ENCODE assay signal across 20 cellular contexts in the genomic region with DNA sequence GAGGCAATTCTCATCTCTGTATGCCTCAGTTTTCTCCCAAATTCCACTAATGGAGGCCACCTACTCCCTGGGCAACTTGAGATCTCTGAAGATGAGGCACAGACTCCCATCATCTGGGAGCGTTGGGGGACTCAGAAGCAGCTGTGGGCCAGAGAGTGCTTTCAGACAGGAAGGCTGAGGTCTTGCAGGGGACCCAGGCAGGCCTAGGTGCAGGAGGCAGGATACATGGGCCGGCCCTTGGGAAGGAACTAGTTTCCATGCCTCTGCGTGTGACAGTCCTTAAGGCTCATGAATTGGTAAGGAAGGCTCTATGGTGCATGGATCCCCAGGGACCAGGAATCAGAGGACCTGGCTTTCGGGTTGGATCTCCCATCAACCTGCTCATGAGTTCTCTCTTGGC. TPM values are rescaled to one million over a fixed set of nuclear protein-coding genes. Genes with fewer than 3 reads are reported as not detected.
DNase-seq lines count a peak whose midpoint lies in the region; ATAC-seq and TF ChIP-seq lines count a peak whose summit lies in the region.
"Had no signal": no experiment of that assay in that cellular context is flagged by ENCODE, and none has a peak within 500 bp of the region (broad histone marks: within the 10 kb centered on the region; RNA-seq: fewer than 3 reads in every experiment).

No MANE protein-coding gene starts in this region.

- H2BK12ac ChIP-seq in mesenchymal stem cell (ENCODE audit: low read length in 2 of 2): peak overlapping the region; percentile 94 to 95

- peak overlapping the region; percentile 94 for H2BK120ac ChIP-seq in mesenchymal stem cell (ENCODE audit: low read depth, low read length)

- no peak overlapping the region for H3K4me3 ChIP-seq in BLaER1 treated with 17β-estradiol and CSF1 and Interleukin-3, amounts not matched to agents 10 nM and 100 nM
- H3K4me3 ChIP-seq in PC-9 (no peak overlapping the region), mesenchymal stem cell (ENCODE audit: insufficient read depth in 1 of 2, low read depth in 1 of 2, low read length in 2 of 2) (no peak overlapping the region), MG63 (no peak overlapping the region)
- H3K4me3 ChIP-seq: heart left ventricle, K562 had no signal

- H3K4me3 Mint-ChIP-seq in stimulated activated effector memory CD8-positive, alpha-beta T cell treated with anti-CD3 and anti-CD28 coated beads, Interleukin-12 subunit alpha, Interleukin-12 subunit beta, amount 100 ng/mL, for 72 hours: no peak overlapping the region
- H3K4me3 Mint-ChIP-seq: effector memory CD8-positive, alpha-beta T cell; natural killer cell treated with Interleukin-12 subunit alpha and Interleukin-12 subunit beta and Interleukin-15 and Interleukin-18, amount 100 ng/mL, for 72 hours had no signal

- peaks cover 18 to 95% (median 72%) of the 10 kb centered on the region in 11 experiments; a peak in 21 of 22 replicates for H3K36me3 ChIP-seq in BLaER1 treated with 17β-estradiol and CSF1 and Interleukin-3, amounts not matched to agents 10 nM and 100 nM
- H3K36me3 ChIP-seq in PC-9 (ENCODE audit: low read depth) (no peaks in the 10 kb centered on the region), mesenchymal stem cell (ENCODE audit: control insufficient read depth in 1 of 2, insufficient read depth in 2 of 2, low read depth in 1 of 2, low read length in 2 of 2) (peaks cover 5 to 34% of the 10 kb centered on the region in 2 experiments), MG63 (no peaks in the 10 kb centered on the region)

- H3K27ac Mint-ChIP-seq in stimulated activated effector memory CD8-positive, alpha-beta T cell treated with anti-CD3 and anti-CD28 coated beads, Interleukin-12 subunit alpha, Interleukin-12 subunit beta, amount 100 ng/mL, for 72 hours: peak overlapping the region; percentile 73
- H3K27ac Mint-ChIP-seq: natural killer cell treated with Interleukin-12 subunit alpha and Interleukin-12 subunit beta and Interleukin-15 and Interleukin-18, amount 100 ng/mL, for 72 hours had no signal

- peak overlapping the region; percentile 76 to 92 for H3K4ac ChIP-seq in mesenchymal stem cell (ENCODE audit: low read depth in 1 of 2, low read length in 2 of 2)

- H3K18ac ChIP-seq in mesenchymal stem cell (ENCODE audit: low read depth in 1 of 2, low read length in 2 of 2): peak overlapping the region; percentile 84 to 92

- no peak overlapping the region for H2BK5ac ChIP-seq in mesenchymal stem cell (ENCODE audit: low read depth, low read length, poor library complexity, severe bottlenecking)

- H2AK5ac ChIP-seq in mesenchymal stem cell (ENCODE audit: low read length, severe bottlenecking): peak overlapping the region; percentile 72

- CTCF ChIA-PET in PC-9 (lab: Charles Lee): no interaction called here

- ATAC-seq in stimulated activated effector memory CD8-positive, alpha-beta T cell treated with anti-CD3 and anti-CD28 coated beads, Interleukin-12 subunit alpha, Interleukin-12 subunit beta, amount 100 ng/mL, for 72 hours: no peak
- ATAC-seq: effector memory CD8-positive, alpha-beta T cell; heart left ventricle; K562; natural killer cell treated with Interleukin-12 subunit alpha and Interleukin-12 subunit beta and Interleukin-15 and Interleukin-18, amount 100 ng/mL, for 72 hours had no signal

- peak overlapping the region in 10 of 11 experiments; percentile 17 to 91 (median 79); a peak in 17 of 22 replicates for H3K27ac ChIP-seq in BLaER1 treated with 17β-estradiol and CSF1 and Interleukin-3, amounts not matched to agents 10 nM and 100 nM
- no peak overlapping the region for H3K27ac ChIP-seq in PC-9
- H3K27ac ChIP-seq in mesenchymal stem cell (ENCODE audit: low read length, poor library complexity, severe bottlenecking): no peak overlapping the region

- peak overlapping the region; percentile 90 to 100 (median 98) for H3K4me2 ChIP-seq in BLaER1 treated with 17β-estradiol and CSF1 and Interleukin-3, amounts not matched to agents 10 nM and 100 nM
- H3K4me2 ChIP-seq in PC-9 (peak overlapping the region; percentile 54; the same call in 1 of the 2 replicates), mesenchymal stem cell (ENCODE audit: low read length, poor library complexity, severe bottlenecking) (no peak overlapping the region)
- H3K4me2 ChIP-seq: SK-N-SH had no signal

- intact Hi-C loops in PC-9 (cut with micrococcal nuclease; ENCODE audit: unreplicated experiment): no loop called here

- H3K4me1 ChIP-seq in BLaER1 treated with 17β-estradiol and CSF1 and Interleukin-3, amounts not matched to agents 10 nM and 100 nM: peaks cover 95 to 100% (median 99%) of the 10 kb centered on the region in 10 experiments
- H3K4me1 ChIP-seq in PC-9 (replicated peaks; ENCODE audit: insufficient read depth) (peaks cover 53% of the 10 kb centered on the region), mesenchymal stem cell (ENCODE audit: control insufficient read depth, insufficient read depth, low read depth, low read length) (peaks cover 70% of the 10 kb centered on the region)

- no peaks in the 10 kb centered on the region for H3K9me3 Mint-ChIP-seq in stimulated activated effector memory CD8-positive, alpha-beta T cell treated with anti-CD3 and anti-CD28 coated beads, Interleukin-12 subunit alpha, Interleukin-12 subunit beta, amount 100 ng/mL, for 72 hours
- H3K9me3 Mint-ChIP-seq: activated T-helper 2 cell treated with anti-CD3 and anti-CD28 coated beads, Interferon-gamma antibody, Interleukin-2, Interleukin-4, amounts not matched to agents 10 μg/mL and 5 μg/mL and 100 μg/mL, durations not matched to agents 14 hours and 24 hours and 36 hours; effector memory CD8-positive, alpha-beta T cell; natural killer cell treated with Interleukin-12 subunit alpha and Interleukin-12 subunit beta and Interleukin-15 and Interleukin-18, amount 100 ng/mL, for 72 hours had no signal

- no peak for DNase-seq in PC-9
- DNase-seq in mesenchymal stem cell: no peak
- DNase-seq in stimulated activated effector memory CD8-positive, alpha-beta T cell treated with anti-CD3 and anti-CD28 coated beads, Interleukin-12 subunit alpha, Interleukin-12 subunit beta, amount 100 ng/mL, for 72 hours (ENCODE audit: low spot score in 2 of 2): no peak
- DNase-seq in MG63: no peak
- DNase-seq in DMS 273 (lab: John Stamatoyannopoulos, UW; ENCODE audit: unreplicated experiment): no peak
- DNase-seq in SKM-1 treated with dmso at 0.1 percent for 144 hours (lab: John Stamatoyannopoulos, UW; ENCODE audit: unreplicated experiment): no peak
- no peak for DNase-seq in COLO668 (lab: John Stamatoyannopoulos, UW; ENCODE audit: unreplicated experiment)
- DNase-seq: activated CD4-positive, alpha-beta T cell treated with anti-CD3 and anti-CD28 coated beads for 1 hour; effector memory CD8-positive, alpha-beta T cell; EL; HCEC 1CT; heart left ventricle; NCI-H1092; NCI-H748 treated with DMSO at 0.1 percent for 48 hours; SK-N-SH; stimulated activated CD4-positive, alpha-beta T cell treated with anti-CD3 and anti-CD28 coated beads, Interleukin-12 subunit alpha, Interleukin-12 subunit beta, amount 100 ng/mL, for 4 hours had no signal

- H3K79me2 ChIP-seq in PC-9 (ENCODE audit: low read depth): no peaks in the 10 kb centered on the region

- peak overlapping the region; percentile 97 for H4K91ac ChIP-seq in mesenchymal stem cell (ENCODE audit: low read length)

- H2AFZ ChIP-seq in PC-9: no peak overlapping the region
- H2AFZ ChIP-seq in mesenchymal stem cell (ENCODE audit: low read depth, low read length): no peak overlapping the region

- H3K23ac ChIP-seq in mesenchymal stem cell (ENCODE audit: low read length in 2 of 2): peak overlapping the region; percentile 31 to 57

- no TSS peak for BruUV-seq in PC-9 (replicated peaks; lab: Mats Ljungman, UMichigan)

- peak overlapping the region; percentile 95 for H2BK15ac ChIP-seq in mesenchymal stem cell (ENCODE audit: low read depth, poor library complexity, severe bottlenecking)

- H3K27me3 ChIP-seq in BLaER1 treated with 17β-estradiol and CSF1 and Interleukin-3, amounts not matched to agents 10 nM and 100 nM: no peaks in the 10 kb centered on the region
- H3K27me3 ChIP-seq in PC-9 (ENCODE audit: insufficient read depth, low read depth) (no peaks in the 10 kb centered on the region), mesenchymal stem cell (ENCODE audit: control insufficient read depth in 1 of 2, insufficient read depth in 1 of 2, low read length in 2 of 2) (no peaks in the 10 kb centered on the region), MG63 (no peaks in the 10 kb centered on the region)
- H3K27me3 ChIP-seq: heart left ventricle had no signal

- POLR2A ChIA-PET in PC-9 (lab: Charles Lee; ENCODE audit: unreplicated experiment): no interaction called here

- no peaks in the 10 kb centered on the region for H3K9me3 ChIP-seq in BLaER1 treated with 17β-estradiol and CSF1 and Interleukin-3, amounts not matched to agents 10 nM and 100 nM (replicated peaks in 1 of 11)
- H3K9me3 ChIP-seq in PC-9 (ENCODE audit: insufficient read depth, low read depth) (no peaks in the 10 kb centered on the region), mesenchymal stem cell (ENCODE audit: control insufficient read depth, low read length) (no peaks in the 10 kb centered on the region), MG63 (no peaks in the 10 kb centered on the region)
- H3K9me3 ChIP-seq: heart left ventricle, SK-N-SH had no signal

- no peaks in the 10 kb centered on the region for H3K9me2 ChIP-seq in PC-9 (ENCODE audit: insufficient read depth)
- H3K9me2 ChIP-seq: SK-N-SH had no signal

- H3K36me3 Mint-ChIP-seq in stimulated activated effector memory CD8-positive, alpha-beta T cell treated with anti-CD3 and anti-CD28 coated beads, Interleukin-12 subunit alpha, Interleukin-12 subunit beta, amount 100 ng/mL, for 72 hours: peaks cover 32% of the 10 kb centered on the region
- H3K36me3 Mint-ChIP-seq: natural killer cell treated with Interleukin-12 subunit alpha and Interleukin-12 subunit beta and Interleukin-15 and Interleukin-18, amount 100 ng/mL, for 72 hours had no signal

- H3F3A ChIP-seq in PC-9 (ENCODE audit: insufficient read depth, low read depth): peaks cover 24% of the 10 kb centered on the region; the same call in 1 of the 2 replicates

- H3K9ac ChIP-seq in BLaER1 treated with 17β-estradiol and CSF1 and Interleukin-3, amounts not matched to agents 10 nM and 100 nM: peak overlapping the region in 7 of 11 experiments; percentile 51 to 76 (median 69); a peak in 9 of 22 replicates
- no peak overlapping the region for H3K9ac ChIP-seq in mesenchymal stem cell (ENCODE audit: low read length)
- H3K9ac ChIP-seq: SK-N-SH had no signal

- H3K4me1 Mint-ChIP-seq in stimulated activated effector memory CD8-positive, alpha-beta T cell treated with anti-CD3 and anti-CD28 coated beads, Interleukin-12 subunit alpha, Interleukin-12 subunit beta, amount 100 ng/mL, for 72 hours: peaks cover 37% of the 10 kb centered on the region

- WGBS in mesenchymal stem cell: 95% methylated on average over 4 of the region's 4 CpGs

- peak overlapping the region in 1 of 2 experiments; percentile 68 for H3K14ac ChIP-seq in mesenchymal stem cell (ENCODE audit: low read length in 2 of 2)

- TF ChIP-seq CTCF in PC-9 (conservative IDR thresholded peaks at IDR 0.05): no peak

- peaks cover 16% of the 10 kb centered on the region for H3K79me1 ChIP-seq in mesenchymal stem cell (replicated peaks; ENCODE audit: low read length, poor library complexity, severe bottlenecking)

- peak overlapping the region; percentile 89 for H4K8ac ChIP-seq in mesenchymal stem cell (ENCODE audit: low read length)

- peaks cover 0 to 90% (median 0%) of the 10 kb centered on the region in 11 experiments; a peak in 4 of 22 replicates for H4K20me1 ChIP-seq in BLaER1 treated with 17β-estradiol and CSF1 and Interleukin-3, amounts not matched to agents 10 nM and 100 nM
- H4K20me1 ChIP-seq in PC-9 (ENCODE audit: insufficient read depth): no peaks in the 10 kb centered on the region

RNA-seq across cellular contexts. Expression of a gene that starts 14.5 kb away (rescaled TPM):
- total RNA-seq in PC-9 (2021): 8.2 and 11.0 TPM in 2 replicates
- 18.5 TPM for polyA plus RNA-seq in mesenchymal stem cell (2013, experiment 1 of 2)
- 17.8 TPM for polyA plus RNA-seq in mesenchymal stem cell (2013, experiment 2 of 2)
- total RNA-seq in MG63 (2014; rRNA removed; shearing (Covaris generic); ENCODE audit: low replicate concordance): 0.20 TPM in 1 of 2 replicates, not detected in the other

RNA-seq across cellular contexts. Expression of a gene that starts 55.2 kb away (rescaled TPM):
- total RNA-seq in PC-9 (2021): 141 and 196 TPM in 2 replicates
- polyA plus RNA-seq in mesenchymal stem cell (2013, experiment 1 of 2): 684 TPM
- polyA plus RNA-seq in mesenchymal stem cell (2013, experiment 2 of 2): 720 TPM
- 134 and 205 TPM in 2 replicates for total RNA-seq in MG63 (2014; rRNA removed; shearing (Covaris generic); ENCODE audit: low replicate concordance)

Comparison
In these comparisons a context has a peak if more than half of its experiments do, and no peak if none do; other contexts are left out.
1. H3K27ac ChIP-seq: peak in BLaER1 treated with 17β-estradiol and CSF1 and Interleukin-3, amounts not matched to agents 10 nM and 100 nM (10 of 11); none in PC-9 (single experiment) and mesenchymal stem cell (single experiment).